Comparison of ENCODE assay signal across 22 cellular contexts in the genomic region with DNA sequence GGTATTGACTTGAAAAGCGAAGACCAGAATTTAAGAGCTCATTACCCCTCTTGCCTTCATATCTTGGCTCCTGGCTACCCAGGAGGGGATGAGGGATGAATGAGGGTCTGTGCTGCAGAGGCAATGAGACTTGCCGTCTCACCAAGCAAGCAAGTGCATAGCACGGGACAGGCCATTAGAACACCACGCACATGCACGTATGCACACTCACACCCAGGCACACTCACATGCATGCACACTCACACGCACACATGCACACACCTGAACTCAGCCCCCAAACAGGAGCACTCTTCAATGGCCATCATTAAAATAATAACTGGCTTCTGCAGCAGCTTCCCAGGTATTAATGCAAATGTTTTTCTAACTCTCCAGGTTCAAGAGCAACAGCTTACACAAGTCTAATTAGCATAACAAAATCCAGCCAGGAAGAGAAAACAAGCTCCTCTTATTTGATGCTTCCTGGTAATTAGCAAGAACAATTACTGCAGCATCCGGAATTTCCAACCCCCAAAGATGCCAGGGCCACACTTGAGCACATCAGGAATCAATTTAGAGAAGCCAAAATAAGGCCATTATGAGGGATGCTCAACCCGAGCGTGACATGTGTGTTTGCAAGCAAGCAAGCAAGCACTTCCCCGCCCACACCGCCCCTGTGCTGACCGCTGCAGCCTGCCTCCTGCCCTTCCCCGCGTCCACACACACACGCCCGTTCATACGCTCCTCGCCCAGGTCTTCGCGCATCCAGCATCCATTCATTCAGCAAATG.
DNase-seq lines count a peak whose midpoint lies in the region; ATAC-seq, FAIRE-seq and TF ChIP-seq lines count a peak whose summit lies in the region.
"Had no signal": no experiment of that assay in that cellular context is flagged by ENCODE, and none has a peak within 500 bp of the region (broad histone marks: within the 10 kb centered on the region; RNA-seq: fewer than 3 reads in every experiment).

No MANE protein-coding gene starts in this region.

- TF ChIP-seq CTCF in IMR-90 (conservative IDR thresholded peaks at IDR 0.05; ENCODE audit: low read depth, low read length) (no peak), kidney (IDR thresholded peaks at IDR 0.05; ENCODE audit: borderline replicate concordance, extremely low read depth, insufficient read depth) (no peak), foreskin keratinocyte (conservative IDR thresholded peaks at IDR 0.05) (no peak)

- no peaks in the 10 kb centered on the region for H3K79me1 ChIP-seq in IMR-90 (ENCODE audit: low read depth in 1 of 2, low read length in 2 of 2)

- H4K91ac ChIP-seq in IMR-90 (ENCODE audit: insufficient read depth, low read depth, low read length) = no peak overlapping the region

- H3K56ac ChIP-seq in IMR-90 (ENCODE audit: extremely low read depth, insufficient read depth, low read length) = no peak overlapping the region

- H3K4ac ChIP-seq in IMR-90 (ENCODE audit: low read depth, low read length) = no peak overlapping the region

- no peak overlapping the region for H2BK20ac ChIP-seq in IMR-90 (ENCODE audit: low read depth, low read length)

- no peak overlapping the region for H2BK120ac ChIP-seq in IMR-90 (ENCODE audit: low read depth, low read length)

- no TSS peak for BruUV-seq in IMR-90 (replicated peaks; lab: Mats Ljungman, UMichigan)

- H3K4me3 ChIP-seq in IMR-90 (ENCODE audit: insufficient read depth, low read depth, low read length) = no peak overlapping the region
- H3K4me3 ChIP-seq in kidney (ENCODE audit: low read length in 2 of 2) = no peak overlapping the region
- H3K4me3 ChIP-seq: HAP-1, SK-N-MC had no signal

- H3K27me3 ChIP-seq in IMR-90 (ENCODE audit: control insufficient read depth, insufficient read depth, low read length) = peaks cover 47% of the 10 kb centered on the region
- H3K27me3 ChIP-seq in foreskin keratinocyte = no peaks in the 10 kb centered on the region

- POLR2A ChIA-PET in IMR-90 (lab: Charles Lee; ENCODE audit: unreplicated experiment) = no interaction called here

- H3K4me1 ChIP-seq in IMR-90 (ENCODE audit: control insufficient read depth, insufficient read depth, low read length) (no peaks in the 10 kb centered on the region), kidney (ENCODE audit: control insufficient read depth in 1 of 2, insufficient read depth in 1 of 2, low read depth in 1 of 2, low read length in 2 of 2) (no peaks in the 10 kb centered on the region), foreskin keratinocyte (no peaks in the 10 kb centered on the region)
- H3K4me1 ChIP-seq: HAP-1 had no signal

- no peak overlapping the region for H3K27ac ChIP-seq in IMR-90 (ENCODE audit: insufficient read depth, low read length)
- no peak overlapping the region for H3K27ac ChIP-seq in kidney (ENCODE audit: low read depth in 2 of 2, low read length in 2 of 2)
- H3K27ac ChIP-seq in foreskin keratinocyte = no peak overlapping the region
- H3K27ac ChIP-seq: SK-N-MC had no signal

- ATAC-seq in IMR-90 (ENCODE audit: low read depth) (no peak), SK-N-SH treated with all-trans-retinoic acid at 6 μM for 48 hours (peak; percentile 64; the same call in 2 of the 3 replicates), foreskin keratinocyte (no peak)
- no peak for ATAC-seq in activated CD4-positive, CD25-positive, alpha-beta regulatory T cell treated with anti-CD3 and anti-CD28 coated beads, Interleukin-2, amount 50 U/mL, for 24 hours
- ATAC-seq: naive thymus-derived CD8-positive, alpha-beta T cell; Panc1 had no signal

- TF ChIP-seq RAD21 in IMR-90 (IDR thresholded peaks at IDR 0.05; ENCODE audit: low read length) = no peak

- in situ Hi-C loops in IMR-90 (cut with MboI; ENCODE audit: low sequenced_read_pairs) = no loop called here

- no peaks in the 10 kb centered on the region for H4K20me1 ChIP-seq in IMR-90 (ENCODE audit: insufficient read depth, low read length)

- H3K9me1 ChIP-seq in IMR-90 (ENCODE audit: insufficient read depth, low read length) = no peaks in the 10 kb centered on the region

- no peak for TF ChIP-seq POLR2A in IMR-90 (IDR thresholded peaks at IDR 0.05; ENCODE audit: low read depth, low read length)
- TF ChIP-seq POLR2A in H54 (IDR thresholded peaks at IDR 0.05; ENCODE audit: low read depth, low read length) = no peak

- H3K9ac ChIP-seq in IMR-90 (ENCODE audit: low read depth, low read length) = no peak overlapping the region
- no peak overlapping the region for H3K9ac ChIP-seq in kidney (ENCODE audit: low read length in 2 of 2)

- DNase-seq in DMS79 (lab: John Stamatoyannopoulos, UW) = peak; percentile 34
- no peak for DNase-seq in IMR-90
- DNase-seq in kidney = peak; percentile 59
- no peak for DNase-seq in T-helper 9 cell
- no peak for DNase-seq in foreskin keratinocyte
- DNase-seq in H54 (ENCODE audit: insufficient read length, low spot score) = no peak
- DNase-seq: activated CD4-positive, alpha-beta T cell treated with anti-CD3 and anti-CD28 coated beads, Interleukin-2, amount 10 ng/mL, durations not matched to agents 7 days and 5 days; activated naive CD4-positive, alpha-beta T cell; foreskin melanocyte; Kasumi-1; mammary epithelial cell; naive thymus-derived CD8-positive, alpha-beta T cell; NCI-H1694 treated with DMSO at 0.1 percent for 48 hours; NCI-H524 had no signal

- no peak overlapping the region; the same call in 1 of the 2 replicates for H3K23ac ChIP-seq in IMR-90 (ENCODE audit: low read depth, low read length)

- H2AK9ac ChIP-seq in IMR-90 (replicated peaks; ENCODE audit: low read depth, low read length, poor library complexity) = no peak overlapping the region

- H3K9me3 ChIP-seq in IMR-90 (ENCODE audit: control insufficient read depth, insufficient read depth, low read length) (no peaks in the 10 kb centered on the region), kidney (ENCODE audit: control insufficient read depth in 1 of 2, low read length in 2 of 2) (no peaks in the 10 kb centered on the region)
- H3K9me3 ChIP-seq: HAP-1 had no signal

- intact Hi-C loops in IMR-90 (cut with micrococcal nuclease) = no loop called here
- intact Hi-C loops in kidney (cut with DNase I) = no loop called here

- no peak overlapping the region for H2BK5ac ChIP-seq in IMR-90 (ENCODE audit: low read depth, low read length, poor library complexity, severe bottlenecking)

- H4K5ac ChIP-seq in IMR-90 (ENCODE audit: low read depth, low read length) = no peak overlapping the region

- H3K4me2 ChIP-seq in IMR-90 (ENCODE audit: low read depth, low read length) = no peak overlapping the region

- no peak overlapping the region for H2BK15ac ChIP-seq in IMR-90 (ENCODE audit: low read depth, low read length)

- dilution Hi-C loops in IMR-90 (cut with HindIII; ENCODE audit: low sequenced_read_pairs, unreplicated experiment) = no loop called here

- no peak overlapping the region for H3K18ac ChIP-seq in IMR-90 (ENCODE audit: low read depth, low read length)

- CTCF ChIA-PET in IMR-90 (lab: Yijun Ruan, JAX) = no interaction called here

- 60% methylated on average over 4 of the region's 20 CpGs; no CpG with 5 or more reads in 1 of the 2 experiments for WGBS in IMR-90 (ENCODE audit: extremely low coverage in 2 of 2, insufficient read length in 1 of 2), 2 experiments

- no peak overlapping the region for H2AK5ac ChIP-seq in IMR-90 (ENCODE audit: low read depth, low read length)

- H4K8ac ChIP-seq in IMR-90 (ENCODE audit: low read depth in 2 of 2, low read length in 2 of 2) = no peak overlapping the region

- no peak overlapping the region for H3K14ac ChIP-seq in IMR-90 (replicated peaks; ENCODE audit: low read depth, low read length)

- H2AFZ ChIP-seq in IMR-90 (replicated peaks; ENCODE audit: low read length, poor library complexity) = peak overlapping the region; percentile 5

- H3K36me3 ChIP-seq in IMR-90 (ENCODE audit: control insufficient read depth, insufficient read depth, low read length) (no peaks in the 10 kb centered on the region), kidney (ENCODE audit: control insufficient read depth in 1 of 2, insufficient read depth in 2 of 2, low read length in 2 of 2) (no peaks in the 10 kb centered on the region)
- H3K36me3 ChIP-seq: HAP-1 had no signal

- FAIRE-seq in kidney (lab: Jason Lieb, UNC) = no peak
- no peak for FAIRE-seq in H54 (lab: Jason Lieb, UNC)
- FAIRE-seq: D721Med, endothelial cell of umbilical vein, TTC549 had no signal

TF ChIP-seq in IMR-90, 13 proteins besides CTCF, POLR2A, EP300 and RAD21 (continues in another document):
- no peak for TF ChIP-seq MXI1 (IDR thresholded peaks at IDR 0.05; ENCODE audit: borderline replicate concordance, low read depth, low read length)
- no peak for TF ChIP-seq BHLHE40 (IDR thresholded peaks at IDR 0.05; ENCODE audit: low read depth, low read length)
- no peak for TF ChIP-seq SMC3 (IDR thresholded peaks at IDR 0.05; ENCODE audit: low read depth, low read length)
- TF ChIP-seq, protein P1, sequence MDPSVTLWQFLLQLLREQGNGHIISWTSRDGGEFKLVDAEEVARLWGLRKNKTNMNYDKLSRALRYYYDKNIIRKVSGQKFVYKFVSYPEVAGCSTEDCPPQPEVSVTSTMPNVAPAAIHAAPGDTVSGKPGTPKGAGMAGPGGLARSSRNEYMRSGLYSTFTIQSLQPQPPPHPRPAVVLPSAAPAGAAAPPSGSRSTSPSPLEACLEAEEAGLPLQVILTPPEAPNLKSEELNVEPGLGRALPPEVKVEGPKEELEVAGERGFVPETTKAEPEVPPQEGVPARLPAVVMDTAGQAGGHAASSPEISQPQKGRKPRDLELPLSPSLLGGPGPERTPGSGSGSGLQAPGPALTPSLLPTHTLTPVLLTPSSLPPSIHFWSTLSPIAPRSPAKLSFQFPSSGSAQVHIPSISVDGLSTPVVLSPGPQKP (IDR thresholded peaks at IDR 0.05; ENCODE audit: borderline replicate concordance, low read depth, low read length) = no peak
- no peak for TF ChIP-seq MAFK (IDR thresholded peaks at IDR 0.05; ENCODE audit: low read depth, low read length)
- no peak for TF ChIP-seq RFX5 (IDR thresholded peaks at IDR 0.05; ENCODE audit: low read depth, low read length)

TF ChIP-seq in SK-N-SH treated with all-trans-retinoic acid at 6 μM for 48 hours, 23 proteins besides CTCF, POLR2A, EP300 and RAD21 (continues in another document):
- no peak for TF ChIP-seq ZNF8 (CRISPR knock-in tag; IDR thresholded peaks at IDR 0.05)
- TF ChIP-seq TCF4 (CRISPR knock-in tag; IDR thresholded peaks at IDR 0.05; ENCODE audit: borderline replicate concordance) = no peak
- TF ChIP-seq ZFP3 (CRISPR knock-in tag; IDR thresholded peaks at IDR 0.05) = no peak
- TF ChIP-seq GLIS3 (CRISPR knock-in tag; IDR thresholded peaks at IDR 0.05) = no peak
- no peak for TF ChIP-seq ISL1 (CRISPR knock-in tag; IDR thresholded peaks at IDR 0.05)
- no peak for TF ChIP-seq ARNTL (CRISPR knock-in tag; IDR thresholded peaks at IDR 0.05; ENCODE audit: borderline replicate concordance, low read depth)
- TF ChIP-seq SNAI2 (CRISPR knock-in tag; IDR thresholded peaks at IDR 0.05) = no peak
- TF ChIP-seq OSR1 (CRISPR knock-in tag; IDR thresholded peaks at IDR 0.05) = no peak
- TF ChIP-seq RARB (CRISPR knock-in tag; IDR thresholded peaks at IDR 0.05) = no peak
- TF ChIP-seq BACH2 (CRISPR knock-in tag; IDR thresholded peaks at IDR 0.05; ENCODE audit: borderline replicate concordance) = no peak
- TF ChIP-seq CSDC2 (CRISPR knock-in tag; IDR thresholded peaks at IDR 0.05) = no peak
- TF ChIP-seq ZFP30 (CRISPR knock-in tag; IDR thresholded peaks at IDR 0.05) = no peak
- TF ChIP-seq TOX (CRISPR knock-in tag; IDR thresholded peaks at IDR 0.05; ENCODE audit: borderline replicate concordance) = no peak

Comparison
In these comparisons a context has a peak if more than half of its experiments do, and no peak if none do; other contexts are left out.
1. DNase-seq: peak in DMS79 (single experiment) and kidney (single experiment); none in IMR-90 (single experiment), T-helper 9 cell (single experiment), foreskin keratinocyte (0 of 2) and H54 (single experiment).